Comparison of ENCODE assay signal across 1 cellular context in genomic region chr21:37673801-37674575, GRCh38.
TF ChIP-seq lines count a peak whose summit lies in the region.

No MANE protein-coding gene starts in this region.

TF ChIP-seq in GM12878, 131 proteins besides CTCF, POLR2A, EP300 and RAD21:
- TF ChIP-seq TBL1XR1 (IDR thresholded peaks at IDR 0.05; ENCODE audit: low read depth, low read length) (no peak), MYB (IDR thresholded peaks at IDR 0.05; ENCODE audit: borderline replicate concordance, low read depth, low read length) (no peak), ZBTB11 (CRISPR knock-in tag; IDR thresholded peaks at IDR 0.05) (no peak), POU2F2 (IDR thresholded peaks at IDR 0.05; ENCODE audit: borderline replicate concordance, low read depth, low read length) (no peak), MTA3 (IDR thresholded peaks at IDR 0.05; ENCODE audit: borderline replicate concordance, low read length) (no peak), SMC3 (IDR thresholded peaks at IDR 0.05; ENCODE audit: borderline replicate concordance, low read length) (no peak), TCF3 (IDR thresholded peaks at IDR 0.05; ENCODE audit: borderline replicate concordance, insufficient read depth, low read depth, low read length) (no peak), PBX3 (IDR thresholded peaks at IDR 0.05; ENCODE audit: insufficient replicate concordance, low read depth, low read length) (no peak), KAT2A (conservative IDR thresholded peaks at IDR 0.05; ENCODE audit: control insufficient read depth, low read depth, low read length) (no peak)
